In genomic region chr3:163490119-163490518, GRCh38 we compare ENCODE assay signal across 8 cellular contexts.
DNase-seq lines count a peak whose midpoint lies in the region; ATAC-seq and TF ChIP-seq lines count a peak whose summit lies in the region.

No MANE protein-coding gene starts in this region.

- peak; percentile 64 for ATAC-seq in HG02678 (IDR thresholded peaks at IDR 0.05; ENCODE audit: unreplicated experiment)

- intact Hi-C loops in mammary epithelial cell (cut with micrococcal nuclease): no loop called here
- intact Hi-C loops in thyroid gland (cut with DNase I): no loop called here

- H3K79me2 ChIP-seq in mammary epithelial cell (ENCODE audit: insufficient read depth, low read length) (no peaks in the 10 kb centered on the region), neural progenitor cell (ENCODE audit: low read depth) (no peaks in the 10 kb centered on the region)

- dilution Hi-C loops in mammary epithelial cell (cut with HindIII; ENCODE audit: low sequenced_read_pairs): no loop called here

- no peak for TF ChIP-seq POLR2A in thyroid gland (IDR thresholded peaks at IDR 0.05)

- WGBS in mammary epithelial cell (ENCODE audit: low coverage, missing lambda C conversion rate): 100% methylated on average over 1 of the region's 1 CpG
- 92 to 100% methylated on average over 1 of the region's 1 CpG for whole genome bisulfite sequencing in thyroid gland, 2 donors

- no peaks in the 10 kb centered on the region for H3K27me3 ChIP-seq in mammary epithelial cell (ENCODE audit: insufficient read depth, low read length)
- no peaks in the 10 kb centered on the region for H3K27me3 ChIP-seq in neural progenitor cell
- no peaks in the 10 kb centered on the region for H3K27me3 ChIP-seq in thyroid gland

- in situ Hi-C loops in mammary epithelial cell (cut with MboI; ENCODE audit: low sequenced_read_pairs in 2 of 2): no loop called here

- no TSS peak for BruUV-seq in mammary epithelial cell (replicated peaks; lab: Mats Ljungman, UMichigan)

- H4K20me1 ChIP-seq in mammary epithelial cell (ENCODE audit: insufficient read depth, low read length) (no peaks in the 10 kb centered on the region), neural progenitor cell (ENCODE audit: low read depth) (no peaks in the 10 kb centered on the region)

- TF ChIP-seq CTCF in mammary epithelial cell (conservative IDR thresholded peaks at IDR 0.05 in 1 of 2, IDR thresholded peaks at IDR 0.05 in 1 of 2; ENCODE audit: extremely low read depth in 1 of 2, insufficient read depth in 1 of 2, low read depth in 1 of 2, low read length in 2 of 2) (peak; percentile 62 to 84), neural progenitor cell (IDR thresholded peaks at IDR 0.05) (peak; percentile 82), thyroid gland (IDR thresholded peaks at IDR 0.05) (no peak)

- no peaks in the 10 kb centered on the region for H3K27me3 Mint-ChIP-seq in neural progenitor cell (ENCODE audit: insufficient read depth, low read depth)

- H3K4me2 ChIP-seq in mammary epithelial cell (ENCODE audit: insufficient read depth, low read depth, low read length) (no peak overlapping the region), neural progenitor cell (no peak overlapping the region)

- H3K27ac Mint-ChIP-seq in neural progenitor cell: no peak overlapping the region

- H3K4me3 ChIP-seq in mammary epithelial cell (replicated peaks in 1 of 3; ENCODE audit: insufficient read depth in 1 of 3, low read depth in 2 of 3, low read length in 3 of 3) (no peak overlapping the region), neural progenitor cell (no peak overlapping the region), thyroid gland (replicated peaks in 1 of 3) (no peak overlapping the region)

- no peaks in the 10 kb centered on the region for H3K9me3 Mint-ChIP-seq in neural progenitor cell

- H3K36me3 ChIP-seq in mammary epithelial cell (ENCODE audit: insufficient read depth, low read length) (no peaks in the 10 kb centered on the region), neural progenitor cell (no peaks in the 10 kb centered on the region), thyroid gland (no peaks in the 10 kb centered on the region)

- no peak overlapping the region for H2AFZ ChIP-seq in mammary epithelial cell (ENCODE audit: low read depth, low read length)
- no peak overlapping the region for H2AFZ ChIP-seq in neural progenitor cell (replicated peaks)

- H3K4me1 ChIP-seq in mammary epithelial cell (ENCODE audit: insufficient read depth, low read length): no peaks in the 10 kb centered on the region
- H3K4me1 ChIP-seq in neural progenitor cell: no peaks in the 10 kb centered on the region
- no peaks in the 10 kb centered on the region for H3K4me1 ChIP-seq in thyroid gland

- CTCF ChIA-PET in mammary epithelial cell (lab: Charles Lee; ENCODE audit: low non-redundant PET): no interaction called here

- no peaks in the 10 kb centered on the region for H3K36me3 Mint-ChIP-seq in neural progenitor cell

- peak; percentile 3 for DNase-seq in AG08395 (ENCODE audit: low spot score)
- peak; percentile 46 for DNase-seq in GDM1 (lab: John Stamatoyannopoulos, UW)
- peak; percentile 51 for DNase-seq in NCI-H2171 treated with DMSO at 0.1 percent for 48 hours (lab: John Stamatoyannopoulos, UW)
- DNase-seq in mammary epithelial cell: peak; percentile 19
- DNase-seq in neural progenitor cell (ENCODE audit: low spot score): peak; percentile 82
- no peak for DNase-seq in DMS79 treated with DMSO at 0.1 percent for 48 hours (lab: John Stamatoyannopoulos, UW)
- DNase-seq in thyroid gland: no peak

- H3K4me3 Mint-ChIP-seq in neural progenitor cell: no peak overlapping the region

- no peak overlapping the region for H3K9ac ChIP-seq in mammary epithelial cell (ENCODE audit: insufficient read depth, low read length)
- no peak overlapping the region for H3K9ac ChIP-seq in neural progenitor cell

- H3K27ac ChIP-seq in mammary epithelial cell (ENCODE audit: insufficient read depth, low read depth, low read length): no peak overlapping the region
- no peak overlapping the region for H3K27ac ChIP-seq in neural progenitor cell
- H3K27ac ChIP-seq in thyroid gland: no peak overlapping the region

- H3K4me1 Mint-ChIP-seq in neural progenitor cell: no peaks in the 10 kb centered on the region

- no peaks in the 10 kb centered on the region for H3K9me3 ChIP-seq in mammary epithelial cell (replicated peaks; ENCODE audit: insufficient read depth, low read length)
- no peaks in the 10 kb centered on the region for H3K9me3 ChIP-seq in neural progenitor cell (ENCODE audit: low read depth)
- no peaks in the 10 kb centered on the region for H3K9me3 ChIP-seq in thyroid gland

- no peaks in the 10 kb centered on the region for H3F3A ChIP-seq in neural progenitor cell (ENCODE audit: low read depth)

Comparison
In these comparisons a context has a peak if more than half of its experiments do, and no peak if none do; other contexts are left out.
1. DNase-seq: peak in AG08395 (single experiment), GDM1 (single experiment), NCI-H2171 treated with DMSO at 0.1 percent for 48 hours (single experiment), mammary epithelial cell (single experiment) and neural progenitor cell (single experiment); none in DMS79 treated with DMSO at 0.1 percent for 48 hours (single experiment) and thyroid gland (0 of 2).
2. CTCF ChIP-seq: peak in mammary epithelial cell (2 of 2) and neural progenitor cell (single experiment); none in thyroid gland (0 of 6).